Comparison of ENCODE assay signal across 8 cellular contexts in genomic region chr5:16791036-16791705, GRCh38.
DNase-seq lines count a peak whose midpoint lies in the region; ATAC-seq, FAIRE-seq and TF ChIP-seq lines count a peak whose summit lies in the region.

No MANE protein-coding gene starts in this region.

- TF ChIP-seq CTCF in GM06990 (IDR thresholded peaks at IDR 0.05; ENCODE audit: insufficient read depth, low read length, poor library complexity, severe bottlenecking): peak; percentile 51
- peak; percentile 63 for TF ChIP-seq CTCF in brain microvascular endothelial cell (IDR thresholded peaks at IDR 0.05; ENCODE audit: low read depth, low read length, missing control alignments)
- peak; percentile 70 for TF ChIP-seq CTCF in thoracic aorta (IDR thresholded peaks at IDR 0.05)

- H3K36me3 ChIP-seq in GM06990 (ENCODE audit: control insufficient read depth, insufficient read depth, low read length) (no peaks in the 10 kb centered on the region), brain microvascular endothelial cell (replicated peaks) (peaks cover 11% of the 10 kb centered on the region), thoracic aorta (no peaks in the 10 kb centered on the region)

- no peaks in the 10 kb centered on the region for H3K4me1 ChIP-seq in thoracic aorta (ENCODE audit: control insufficient read depth in 1 of 2, low read depth in 2 of 2)

- H3K27me3 ChIP-seq in GM06990 (replicated peaks; ENCODE audit: control insufficient read depth, insufficient read depth, low read length): no peaks in the 10 kb centered on the region; the same call in 1 of the 2 replicates
- no peaks in the 10 kb centered on the region for H3K27me3 ChIP-seq in brain microvascular endothelial cell (replicated peaks)
- no peaks in the 10 kb centered on the region for H3K27me3 ChIP-seq in thoracic aorta (replicated peaks; ENCODE audit: insufficient read depth)

- no peaks in the 10 kb centered on the region for H3K9me3 ChIP-seq in thoracic aorta

- in situ Hi-C loops in brain microvascular endothelial cell (cut with HindIII; ENCODE audit: low pct_ligation_motif_present, low sequenced_read_pairs): loop anchor here (25.0 kb wide), 1 partner anchor 396 kb away; no protein-coding TSS in a partner anchor

- peak; percentile 82 for FAIRE-seq in A204.1 (lab: Jason Lieb, UNC)

- peak; percentile 33 for ATAC-seq in thoracic aorta (ENCODE audit: insufficient number of reproducible peaks, low FRiP score, low read depth)

- H3K27ac ChIP-seq in brain microvascular endothelial cell (peak overlapping the region; percentile 53), thoracic aorta (no peak overlapping the region)

- DNase-seq in GM06990 (ENCODE audit: extremely low read depth, insufficient read length) (no peak), HS-5 (ENCODE audit: low read depth) (peak; percentile 57), NCI-H774 (lab: John Stamatoyannopoulos, UW) (peak; percentile 52), brain microvascular endothelial cell (peak; percentile 53), kidney tubule cell (ENCODE audit: low spot score) (peak; percentile 69), thoracic aorta (ENCODE audit: low spot score) (no peak)
- no peak for DNase-seq in activated CD4-positive, CD25-positive, alpha-beta regulatory T cell treated with anti-CD3 and anti-CD28 coated beads, Interleukin-2, amount 50 U/mL, for 72 hours

- H3K4me3 ChIP-seq in GM06990 (replicated peaks; ENCODE audit: low read depth, low read length) (no peak overlapping the region), brain microvascular endothelial cell (ENCODE audit: low read depth, low read length) (no peak overlapping the region), thoracic aorta (no peak overlapping the region)

Comparison
In these comparisons a context has a peak if more than half of its experiments do, and no peak if none do; other contexts are left out.
1. DNase-seq: peak in HS-5 (single experiment), NCI-H774 (single experiment), brain microvascular endothelial cell (single experiment) and kidney tubule cell (single experiment); none in GM06990 (single experiment), thoracic aorta (single experiment) and activated CD4-positive, CD25-positive, alpha-beta regulatory T cell treated with anti-CD3 and anti-CD28 coated beads, Interleukin-2, amount 50 U/mL, for 72 hours (single experiment).
2. Peak in every context shown above with its lines, with median percentiles within 50 percentile points of each other: CTCF ChIP-seq.